11 cellular contexts compared by ENCODE assay signal in genomic region chr13:98541211-98541610, GRCh38. TPM values are rescaled to one million over a fixed set of nuclear protein-coding genes. Genes with fewer than 3 reads are reported as not detected.
DNase-seq lines count a peak whose midpoint lies in the region; ATAC-seq and TF ChIP-seq lines count a peak whose summit lies in the region.
"Had no signal": no experiment of that assay in that cellular context is flagged by ENCODE, and none has a peak within 500 bp of the region (broad histone marks: within the 10 kb centered on the region; RNA-seq: fewer than 3 reads in every experiment).

No MANE protein-coding gene starts in this region.

- H3K27ac Mint-ChIP-seq in naive thymus-derived CD4-positive, alpha-beta T cell: peak overlapping the region in 5 of 9 donors; percentile 24 to 82 (median 60)
- H3K27ac Mint-ChIP-seq in progenitor cell of endocrine pancreas: no peak overlapping the region
- H3K27ac Mint-ChIP-seq: T-helper 2 cell treated with Interferon-gamma antibody and Interleukin-4, amounts not matched to agents 5 μg/mL and 100 μg/mL, for 36 hours had no signal

- H3K9me3 Mint-ChIP-seq in naive thymus-derived CD4-positive, alpha-beta T cell: peaks cover 0 to 1% (median 0%) of the 10 kb centered on the region in 11 donors
- H3K9me3 Mint-ChIP-seq in progenitor cell of endocrine pancreas (ENCODE audit: low read depth): no peaks in the 10 kb centered on the region
- H3K9me3 Mint-ChIP-seq: T-helper 2 cell treated with Interferon-gamma antibody and Interleukin-4, amounts not matched to agents 5 μg/mL and 100 μg/mL, for 36 hours had no signal

- H3K4me3 ChIP-seq in AG10803 (ENCODE audit: low read length) (no peak overlapping the region), choroid plexus epithelial cell (ENCODE audit: low read depth, low read length) (no peak overlapping the region), WERI-Rb-1 (ENCODE audit: low read depth, low read length) (no peak overlapping the region)
- H3K4me3 ChIP-seq in naive thymus-derived CD4-positive, alpha-beta T cell (ENCODE audit: low read length): no peak overlapping the region
- H3K4me3 ChIP-seq: ovary had no signal

- no peak for TF ChIP-seq CTCF in AG10803 (conservative IDR thresholded peaks at IDR 0.05; ENCODE audit: low read length)
- TF ChIP-seq CTCF in choroid plexus epithelial cell (conservative IDR thresholded peaks at IDR 0.05; ENCODE audit: low read depth, low read length): no peak
- TF ChIP-seq CTCF in progenitor cell of endocrine pancreas (IDR thresholded peaks at IDR 0.05; ENCODE audit: unreplicated experiment): no peak
- TF ChIP-seq CTCF in WERI-Rb-1 (IDR thresholded peaks at IDR 0.05; ENCODE audit: low read depth, low read length): no peak

- CTCF ChIA-PET in naive thymus-derived CD4-positive, alpha-beta T cell (lab: Charles Lee): interaction anchor here (0.5 to 0.6 kb wide), 2 partner anchors 41 to 47 kb away, joined by 3 read pairs; no protein-coding TSS in a partner anchor

- no peak for ATAC-seq in naive thymus-derived CD4-positive, alpha-beta T cell

- H3K36me3 ChIP-seq in naive thymus-derived CD4-positive, alpha-beta T cell (ENCODE audit: control insufficient read depth in 2 of 3, insufficient read depth in 3 of 3, low read length in 3 of 3): no peaks in the 10 kb centered on the region
- peaks cover 8% of the 10 kb centered on the region; the same call in 1 of the 2 replicates for H3K36me3 ChIP-seq in WERI-Rb-1
- H3K36me3 ChIP-seq: ovary had no signal

- DNase-seq in AG10803 (ENCODE audit: low read depth): peak; percentile 61
- DNase-seq in GM03348 (ENCODE audit: low spot score): peak; percentile 31
- DNase-seq in choroid plexus epithelial cell (ENCODE audit: low read depth): peak; percentile 26
- no peak for DNase-seq in naive thymus-derived CD4-positive, alpha-beta T cell
- no peak for DNase-seq in progenitor cell of endocrine pancreas (ENCODE audit: low spot score, unreplicated experiment)
- DNase-seq in GM19238 (ENCODE audit: insufficient read length, low spot score): no peak
- DNase-seq in WERI-Rb-1: no peak
- DNase-seq in AG08395 (ENCODE audit: low spot score): no peak
- DNase-seq: ovary had no signal

- H3K4me3 Mint-ChIP-seq in naive thymus-derived CD4-positive, alpha-beta T cell: peak overlapping the region in 5 of 10 donors; percentile 46 to 87 (median 85)
- no peak overlapping the region for H3K4me3 Mint-ChIP-seq in progenitor cell of endocrine pancreas (ENCODE audit: low read depth)

- H3K27me3 ChIP-seq in naive thymus-derived CD4-positive, alpha-beta T cell (ENCODE audit: control insufficient read depth in 2 of 2, insufficient read depth in 2 of 2, low read length in 2 of 2): no peaks in the 10 kb centered on the region
- no peaks in the 10 kb centered on the region for H3K27me3 ChIP-seq in WERI-Rb-1 (ENCODE audit: insufficient read depth, low read depth, severe bottlenecking)
- H3K27me3 ChIP-seq: ovary had no signal

- intact Hi-C loops in naive thymus-derived CD4-positive, alpha-beta T cell (cut with micrococcal nuclease): no loop called here

- H3K27me3 Mint-ChIP-seq in naive thymus-derived CD4-positive, alpha-beta T cell: no peaks in the 10 kb centered on the region
- H3K27me3 Mint-ChIP-seq in progenitor cell of endocrine pancreas: no peaks in the 10 kb centered on the region

- peaks cover 79 to 99% (median 98%) of the 10 kb centered on the region in 7 donors for H3K4me1 Mint-ChIP-seq in naive thymus-derived CD4-positive, alpha-beta T cell
- H3K4me1 Mint-ChIP-seq in progenitor cell of endocrine pancreas (ENCODE audit: low read depth): peaks cover 28% of the 10 kb centered on the region

- H3K36me3 Mint-ChIP-seq in naive thymus-derived CD4-positive, alpha-beta T cell: peaks cover 0 to 17% (median 4%) of the 10 kb centered on the region in 5 donors
- H3K36me3 Mint-ChIP-seq in progenitor cell of endocrine pancreas (ENCODE audit: insufficient read depth): no peaks in the 10 kb centered on the region

- H3K4me1 ChIP-seq in naive thymus-derived CD4-positive, alpha-beta T cell (ENCODE audit: control insufficient read depth in 2 of 2, insufficient read depth in 2 of 2, low read length in 2 of 2): peaks cover 47 to 59% of the 10 kb centered on the region in 2 donors

- POLR2A ChIA-PET in naive thymus-derived CD4-positive, alpha-beta T cell (lab: Charles Lee): interaction anchor here (0.6 to 1.5 kb wide), 3 partner anchors 21 to 1108 kb away, joined by 3 to 6 read pairs (median 4); no protein-coding TSS in a partner anchor

- H3K27ac ChIP-seq in naive thymus-derived CD4-positive, alpha-beta T cell (ENCODE audit: low read depth, low read length): no peak overlapping the region
- no peak overlapping the region for H3K27ac ChIP-seq in WERI-Rb-1
- H3K27ac ChIP-seq: C4-2B, ovary had no signal

- no peaks in the 10 kb centered on the region for H3K9me3 ChIP-seq in naive thymus-derived CD4-positive, alpha-beta T cell (ENCODE audit: control insufficient read depth in 2 of 3, low read length in 3 of 3)
- H3K9me3 ChIP-seq in WERI-Rb-1 (ENCODE audit: severe bottlenecking): no peaks in the 10 kb centered on the region
- H3K9me3 ChIP-seq: ovary had no signal

RNA-seq across cellular contexts. Expression of gene STK24, which starts 35.7 kb away (rescaled TPM):
- 100 to 1,000 TPM in 3 of 5 experiments, 10 to 100 TPM in 2; 90.1 to 148 (median 121) TPM for total RNA-seq in naive thymus-derived CD4-positive, alpha-beta T cell
- 10 to 100 TPM; 29.8 to 44.4 TPM for polyA plus RNA-seq in naive thymus-derived CD4-positive, alpha-beta T cell
- total RNA-seq in progenitor cell of endocrine pancreas: 105 and 113 TPM in 2 replicates

Comparison
In these comparisons a context has a peak if more than half of its experiments do, and no peak if none do; other contexts are left out.
1. DNase-seq: peak in AG10803 (single experiment), GM03348 (single experiment) and choroid plexus epithelial cell (single experiment); none in naive thymus-derived CD4-positive, alpha-beta T cell (0 of 9), progenitor cell of endocrine pancreas (single experiment), GM19238 (single experiment), WERI-Rb-1 (single experiment) and AG08395 (single experiment).